24 cellular contexts compared by ENCODE assay signal in genomic region chr13:65990684-65991083, GRCh38.
"Had no signal": no experiment of that assay in that cellular context is flagged by ENCODE, and none has a peak within 500 bp of the region (broad histone marks: within the 10 kb centered on the region; RNA-seq: fewer than 3 reads in every experiment).

No MANE protein-coding gene starts in this region.

- H3K4me3 Mint-ChIP-seq: memory B cell; mesothelial cell of epicardium; naive B cell; nephron; neural progenitor cell; stimulated activated memory B cell treated with anti-CD40 and anti-IgM and Interleukin-4, amounts not matched to agents 10 μg/mL and 1 μg/mL and 100 μg/mL, for 72 hours; type B pancreatic cell had no signal

- H3K9me3 Mint-ChIP-seq: memory B cell; mesothelial cell of epicardium; neural progenitor cell; stimulated activated memory B cell treated with anti-CD40 and anti-IgM and Interleukin-4, amounts not matched to agents 10 μg/mL and 1 μg/mL and 100 μg/mL, for 72 hours; type B pancreatic cell had no signal

- H3K36me3 Mint-ChIP-seq: memory B cell; mesothelial cell of epicardium; naive B cell; neural progenitor cell; stimulated activated memory B cell treated with anti-CD40 and anti-IgM and Interleukin-4, amounts not matched to agents 10 μg/mL and 1 μg/mL and 100 μg/mL, for 72 hours; type B pancreatic cell had no signal

- H3K27me3 Mint-ChIP-seq: memory B cell; naive B cell; stimulated activated memory B cell treated with anti-CD40 and anti-IgM and Interleukin-4, amounts not matched to agents 10 μg/mL and 1 μg/mL and 100 μg/mL, for 72 hours; type B pancreatic cell had no signal

- H3K4me1 Mint-ChIP-seq: memory B cell; mesothelial cell of epicardium; naive B cell; nephron; neural progenitor cell; stimulated activated memory B cell treated with anti-CD40 and anti-IgM and Interleukin-4, amounts not matched to agents 10 μg/mL and 1 μg/mL and 100 μg/mL, for 72 hours had no signal

- ATAC-seq: esophagus mucosa; gastrocnemius medialis; heart left ventricle; left lobe of liver; mucosa of descending colon; right cardiac atrium; stimulated activated memory B cell treated with anti-CD40 and anti-IgM and Interleukin-4, amounts not matched to agents 10 μg/mL and 1 μg/mL and 100 μg/mL, for 72 hours; stimulated activated naive CD8-positive, alpha-beta T cell treated with anti-CD3 and anti-CD28 coated beads, Interleukin-15, Interleukin-2, amounts not matched to agents 100 U/mL and 50 U/mL, for 24 hours had no signal

- H3K27ac Mint-ChIP-seq: memory B cell; mesothelial cell of epicardium; naive B cell; nephron; neural progenitor cell; stimulated activated memory B cell treated with anti-CD40 and anti-IgM and Interleukin-4, amounts not matched to agents 10 μg/mL and 1 μg/mL and 100 μg/mL, for 72 hours; type B pancreatic cell had no signal

- DNase-seq: dorsolateral prefrontal cortex; effector CD4-positive, alpha-beta T cell; foreskin fibroblast; gastrocnemius medialis; heart left ventricle; kidney; mucosa of descending colon; naive B cell; right cardiac atrium; sigmoid colon; stimulated activated CD4-positive, alpha-beta T cell treated with anti-CD3 and anti-CD28 coated beads, Interleukin-2, amount 100 ng/mL, for 24 hours; stimulated activated CD4-positive, alpha-beta T cell treated with anti-CD3 and anti-CD28 coated beads, Interleukin-4, amount 100 ng/mL, for 24 hours; stimulated activated naive CD8-positive, alpha-beta T cell treated with anti-CD3 and anti-CD28 coated beads, Interleukin-15, Interleukin-2, amounts not matched to agents 100 U/mL and 50 U/mL, for 24 hours; substantia nigra; testis; tibial artery had no signal
